1 cellular context compared by ENCODE assay signal in the genomic region with DNA sequence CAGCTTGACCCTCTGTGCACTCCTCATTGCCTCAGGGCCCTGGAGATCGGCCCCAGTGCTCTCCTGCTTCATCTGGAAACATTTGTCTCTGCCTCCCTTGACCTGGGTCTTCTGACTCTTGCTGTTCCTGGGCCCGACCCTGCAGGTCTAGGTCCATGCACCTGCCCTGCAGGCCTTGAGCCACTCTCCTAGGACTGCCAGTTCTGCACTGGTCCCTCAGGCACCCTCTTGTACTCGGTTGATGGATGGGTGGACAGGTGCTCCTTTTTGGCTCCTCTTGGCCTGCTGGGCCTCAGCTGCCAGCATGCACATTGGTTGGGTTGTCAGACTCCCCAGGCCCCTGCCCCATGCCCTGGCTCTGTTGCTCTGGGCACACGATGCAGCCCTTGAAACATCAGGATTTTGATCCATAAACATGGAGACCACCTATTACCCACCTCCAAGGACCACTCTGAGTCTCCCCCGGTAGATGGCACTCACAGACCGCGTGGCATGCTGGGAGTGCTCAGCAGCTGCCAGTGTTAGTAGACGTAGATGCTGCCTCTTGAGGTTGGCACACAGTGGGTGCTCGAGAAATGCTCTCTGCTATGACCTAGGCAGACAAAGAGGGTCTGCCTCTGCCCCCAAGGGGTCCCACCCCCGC.
TF ChIP-seq lines count a peak whose summit lies in the region.

No MANE protein-coding gene starts in this region.

TF ChIP-seq in SK-N-SH, 30 proteins besides CTCF, POLR2A, EP300 and RAD21 (continued from another document):
- TF ChIP-seq TEAD4 (IDR thresholded peaks at IDR 0.05; ENCODE audit: borderline replicate concordance, insufficient read depth): no peak
TF ChIP-seq in SK-N-SH: peak in this region for 0.
